In genomic region chr10:46468119-46468809, GRCh38 we compare ENCODE assay signal across 12 cellular contexts. TPM values are rescaled to one million over a fixed set of nuclear protein-coding genes. Genes with fewer than 3 reads are reported as not detected.
A peak's percentile ranks its signal among the peaks of the same experiment; 100 is the strongest.
DNase-seq lines count a peak whose midpoint lies in the region; ATAC-seq and TF ChIP-seq lines count a peak whose summit lies in the region.
"Not testable (repeated sequence)": the region's sequence is repeated elsewhere in the genome, so short reads cannot be mapped to it uniquely, and the experiment has no call there.
"Had no signal": no experiment of that assay in that cellular context is flagged by ENCODE, and none has a peak within 500 bp of the region (broad histone marks: within the 10 kb centered on the region; RNA-seq: fewer than 3 reads in every experiment).

No MANE protein-coding gene starts in this region.

- H3K27me3 Mint-ChIP-seq in endodermal cell (ENCODE audit: insufficient read depth); progenitor cell of endocrine pancreas: not testable (repeated sequence)

- not testable (repeated sequence) for H3K27ac ChIP-seq in DND-41 (ENCODE audit: low read length); adrenal gland; endodermal cell (ENCODE audit: low read depth, low read length); heart left ventricle; liver (ENCODE audit: low read depth in 1 of 2, low read length in 2 of 2); upper lobe of right lung

- not testable (repeated sequence) for H3K9me3 Mint-ChIP-seq in endodermal cell; progenitor cell of endocrine pancreas (ENCODE audit: low read depth)

- not testable (repeated sequence) for H3K36me3 ChIP-seq in DND-41 (ENCODE audit: insufficient read depth, low read length); adrenal gland (replicated peaks in 1 of 2); endodermal cell (ENCODE audit: control insufficient read depth, insufficient read depth, low read length); heart left ventricle; liver (ENCODE audit: control insufficient read depth in 4 of 4, insufficient read depth in 3 of 4, low read depth in 1 of 4, low read length in 3 of 4); upper lobe of right lung

- not testable (repeated sequence) for H3K4me1 Mint-ChIP-seq in endodermal cell; progenitor cell of endocrine pancreas (ENCODE audit: low read depth)

- H3K27ac Mint-ChIP-seq in endodermal cell, progenitor cell of endocrine pancreas: not testable (repeated sequence)

- H3K4me2 ChIP-seq in DND-41 (ENCODE audit: insufficient read depth, low read length): not testable (repeated sequence)

- peak; percentile 59 for ATAC-seq in DND-41 (ENCODE audit: insufficient read depth, low read depth)
- ATAC-seq in heart left ventricle: peak in 3 of 4 donors; percentile 67 to 77 (median 68)
- peak; percentile 81 for ATAC-seq in upper lobe of right lung

- H4K20me1 ChIP-seq in DND-41 (ENCODE audit: insufficient read depth, low read length): not testable (repeated sequence)

- H3K4me3 ChIP-seq in DND-41 (ENCODE audit: low read depth in 1 of 2, low read length in 2 of 2); LNCaP clone FGC (ENCODE audit: low read depth, low read length); adrenal gland; endodermal cell (ENCODE audit: low read length); heart left ventricle; liver (ENCODE audit: low read depth in 1 of 3, low read length in 3 of 3); upper lobe of right lung: not testable (repeated sequence)

- TF ChIP-seq CTCF in DND-41 (IDR thresholded peaks at IDR 0.05; ENCODE audit: borderline replicate concordance, extremely low read depth, low read length, poor library complexity, severe bottlenecking): not testable (repeated sequence)
- peak; percentile 41 for TF ChIP-seq CTCF in LNCaP clone FGC (IDR thresholded peaks at IDR 0.05; ENCODE audit: control insufficient read depth, extremely low read depth, insufficient read depth)
- peak in 1 of 6 experiments; percentile 47 for TF ChIP-seq CTCF in adrenal gland (IDR thresholded peaks at IDR 0.05)
- TF ChIP-seq CTCF in endodermal cell (conservative IDR thresholded peaks at IDR 0.05): peak; percentile 64
- peak in 7 of 12 donors; percentile 5 to 33 (median 11) for TF ChIP-seq CTCF in heart left ventricle (IDR thresholded peaks at IDR 0.05)
- TF ChIP-seq CTCF in liver (IDR thresholded peaks at IDR 0.05; ENCODE audit: low read depth, low read length, missing input control): peak; percentile 7
- TF ChIP-seq CTCF in progenitor cell of endocrine pancreas (IDR thresholded peaks at IDR 0.05; ENCODE audit: unreplicated experiment): peak; percentile 44
- TF ChIP-seq CTCF in upper lobe of right lung (IDR thresholded peaks at IDR 0.05): peak; percentile 7

- TF ChIP-seq RAD21 in liver (IDR thresholded peaks at IDR 0.05): peak; percentile 10 to 45

- H3K9ac ChIP-seq in DND-41 (ENCODE audit: low read depth, low read length); endodermal cell (ENCODE audit: extremely low read depth, low read length, poor library complexity, severe bottlenecking); liver (ENCODE audit: low read depth in 1 of 2, low read length in 2 of 2): not testable (repeated sequence)

- H3K27me3 ChIP-seq in DND-41 (ENCODE audit: insufficient read depth, low read length, poor library complexity); adrenal gland; endodermal cell (ENCODE audit: control insufficient read depth, insufficient read depth, low read length, poor library complexity, severe bottlenecking); heart left ventricle; liver (ENCODE audit: control insufficient read depth in 4 of 4, insufficient read depth in 4 of 4, low read length in 3 of 4); upper lobe of right lung: not testable (repeated sequence)

- WGBS in adrenal gland, 4 donors: 33% methylated on average over 1 of the region's 4 CpGs; no CpG with 5 or more reads in 3 of the 4 donors
- WGBS in endodermal cell (ENCODE audit: insufficient coverage in 1 of 2, insufficient read length in 1 of 2), 2 experiments: no CpG with 5 or more reads among the region's 4 CpGs
- 17 to 57% methylated on average over 1 of the region's 4 CpGs; no CpG with 5 or more reads in 2 of the 4 donors for WGBS in heart left ventricle, 4 donors
- WGBS in liver: 57% methylated on average over 1 of the region's 4 CpGs

- peak; percentile 5 for DNase-seq in DND-41
- DNase-seq in LNCaP clone FGC (ENCODE audit: low read depth); endodermal cell; progenitor cell of endocrine pancreas (ENCODE audit: low spot score, unreplicated experiment); upper lobe of right lung: not testable (repeated sequence)
- peak in 5 of 7 donors; percentile 4 to 56 (median 18) for DNase-seq in adrenal gland
- peak in 1 of 5 donors; percentile 16 for DNase-seq in heart left ventricle

- not testable (repeated sequence) for H3K4me3 Mint-ChIP-seq in endodermal cell; progenitor cell of endocrine pancreas (ENCODE audit: low read depth)

- not testable (repeated sequence) for H3K79me2 ChIP-seq in DND-41 (ENCODE audit: insufficient read depth, low read length)

- not testable (repeated sequence) for H3K9me3 ChIP-seq in DND-41 (ENCODE audit: insufficient read depth, low read length, severe bottlenecking); adrenal gland (replicated peaks in 1 of 3); endodermal cell (ENCODE audit: control insufficient read depth, low read length); heart left ventricle; liver (ENCODE audit: control insufficient read depth in 4 of 4, low read length in 3 of 4); upper lobe of right lung

- not testable (repeated sequence) for TF ChIP-seq POLR2A in adrenal gland (IDR thresholded peaks at IDR 0.05); heart left ventricle (IDR thresholded peaks at IDR 0.05)

- not testable (repeated sequence) for H2AFZ ChIP-seq in DND-41 (ENCODE audit: low read depth, low read length)

- H3K4me1 ChIP-seq in DND-41 (ENCODE audit: insufficient read depth, low read length); adrenal gland (replicated peaks in 1 of 2); endodermal cell (ENCODE audit: control insufficient read depth, insufficient read depth, low read length); heart left ventricle; liver (ENCODE audit: control insufficient read depth in 4 of 4, insufficient read depth in 4 of 4, low read length in 3 of 4); upper lobe of right lung: not testable (repeated sequence)

- intact Hi-C loops in adrenal gland (cut with DNase I); heart left ventricle (cut with DNase I); upper lobe of right lung (cut with DNase I): not testable (repeated sequence)

- H3K36me3 Mint-ChIP-seq in endodermal cell (ENCODE audit: low read depth); progenitor cell of endocrine pancreas (ENCODE audit: insufficient read depth): not testable (repeated sequence)

RNA-seq across cellular contexts. Expression of gene NPY4R, which starts 2.5 kb away (rescaled TPM):
- total RNA-seq in adrenal gland: under 1 TPM in 3 of 8 donors, not detected in 5; 0.11 to 0.30 (median 0.26) TPM
- polyA plus RNA-seq in adrenal gland: under 1 TPM in 1 of 3 donors, not detected in 2; 0.16 TPM
- under 1 TPM; 0.24 to 0.49 TPM for total RNA-seq in endodermal cell
- not detected for polyA plus RNA-seq in endodermal cell (2013, experiment 1 of 2)
- polyA plus RNA-seq in endodermal cell (2013, experiment 2 of 2): not detected
- total RNA-seq in heart left ventricle: not detected
- polyA plus RNA-seq in heart left ventricle: not detected
- total RNA-seq in liver: not detected
- not detected for polyA plus RNA-seq in liver
- total RNA-seq in progenitor cell of endocrine pancreas: 0.67 and 0.71 TPM in 2 replicates
- total RNA-seq in upper lobe of right lung: not detected
- total RNA-seq: activated CD4-positive, alpha-beta T cell treated with anti-CD3 and anti-CD28 coated beads, Interleukin-2, amount 10 ng/mL, durations not matched to agents 24 days and 14 days; CD8-positive, alpha-beta memory T cell; frontal cortex; GM23248 had no signal
- polyA plus RNA-seq: CD8-positive, alpha-beta memory T cell; GM23248 had no signal
